35 cellular contexts compared by ENCODE assay signal in the genomic region with DNA sequence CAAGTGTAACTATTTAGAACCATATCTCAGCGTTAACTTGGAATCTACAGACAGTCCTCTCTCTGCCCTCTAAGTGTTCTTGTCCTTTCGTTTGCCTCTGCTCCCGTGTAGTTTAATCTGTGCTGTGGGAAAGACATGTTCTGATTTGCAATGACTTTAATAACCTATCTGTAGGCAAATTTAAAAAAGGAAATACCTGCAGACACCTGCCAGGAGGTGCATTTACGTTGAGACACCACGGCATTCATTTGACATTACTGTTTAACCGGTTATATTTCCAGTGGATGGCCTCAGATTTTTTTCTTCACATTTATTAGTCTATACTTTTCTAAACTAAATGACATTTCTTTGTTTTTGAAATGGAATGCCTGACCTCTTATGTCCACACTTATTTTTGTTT.
"Had no signal": no experiment of that assay in that cellular context is flagged by ENCODE, and none has a peak within 500 bp of the region (broad histone marks: within the 10 kb centered on the region; RNA-seq: fewer than 3 reads in every experiment).

No MANE protein-coding gene starts in this region.

- H3K36me3 ChIP-seq: SJCRH30 had no signal

- FAIRE-seq: RCC 7860 had no signal

- H3K4me3 ChIP-seq: PC-9, SJCRH30, SK-N-MC had no signal

- ATAC-seq: Panc1, Right ventricle myocardium inferior, SK-N-SH treated with all-trans-retinoic acid at 6 μM for 48 hours had no signal

- H3K9ac ChIP-seq: KMS-11 had no signal

- H3K27ac ChIP-seq: KMS-11, PC-9, RWPE1, SJCRH30, SK-N-MC had no signal

- H3K4me2 ChIP-seq: KMS-11, PC-9 had no signal

- H2AFZ ChIP-seq: PC-9 had no signal

- H3K27me3 ChIP-seq: SJCRH30 had no signal

- DNase-seq: Karpas-422, KBM-7, MM.1S, MV-4-11, NCI-H1092, NCI-H1105, NCI-H1417 treated with DMSO at 0.1 percent for 48 hours, NCI-H146, NCI-H1694, NCI-H187, NCI-H1930, NCI-H2029 treated with DMSO at 0.1 percent for 48 hours, NCI-H2081 treated with DMSO at 0.1 percent for 48 hours, NCI-H2107, NCI-H2171, NCI-H226, NCI-H446 treated with DMSO at 0.1 percent for 48 hours, NCI-H510A, NCI-H524, NCI-H526, NCI-H69, NCI-H748 treated with DMSO at 0.1 percent for 48 hours, NCI-H82, PC-9, SHP77, SIG-M5, SJCRH30, SW 1271 had no signal
